ENCODE assay signal across 3 cellular contexts in genomic region chr17:32320080-32320479, GRCh38. TPM values are rescaled to one million over a fixed set of nuclear protein-coding genes. Genes with fewer than 3 reads are reported as not detected.
"Had no signal": no experiment of that assay in that cellular context is flagged by ENCODE, and none has a peak within 500 bp of the region (broad histone marks: within the 10 kb centered on the region; RNA-seq: fewer than 3 reads in every experiment).

No MANE protein-coding gene starts in this region.

RNA-seq across cellular contexts. Expression of gene RHBDL3, which starts 54.4 kb away (rescaled TPM):
- total RNA-seq: MCF 10A, PC-9, SJCRH30 had no signal
